12 cellular contexts compared by ENCODE assay signal in the genomic region with DNA sequence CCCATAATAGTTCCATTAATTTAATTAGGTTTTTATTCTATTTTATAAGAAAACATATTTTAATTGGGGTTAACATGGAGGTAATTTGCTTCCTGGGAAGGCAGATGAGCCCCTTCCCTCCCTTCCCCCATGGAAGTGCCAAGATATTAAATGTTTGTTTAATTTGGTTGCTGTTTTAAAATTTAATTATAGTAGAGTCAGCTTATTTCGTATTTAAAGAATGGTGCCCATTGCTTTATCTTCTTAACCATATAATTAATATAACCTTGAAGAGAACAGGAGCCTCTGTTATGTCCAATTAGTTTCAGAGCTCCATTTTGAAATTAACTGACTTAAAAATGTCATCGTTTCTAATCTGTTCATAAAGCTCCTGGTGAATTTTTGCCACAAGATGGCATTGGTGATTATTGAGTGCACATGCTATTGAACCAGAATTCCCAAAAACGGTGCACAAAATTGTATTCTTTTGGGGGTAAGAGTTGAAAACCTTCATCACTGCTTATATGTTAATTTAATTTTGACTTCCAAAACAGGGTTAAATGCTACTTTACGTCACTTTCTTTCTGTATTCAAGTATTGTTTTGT. TPM values are rescaled to one million over a fixed set of nuclear protein-coding genes. Genes with fewer than 3 reads are reported as not detected.
DNase-seq lines count a peak whose midpoint lies in the region; FAIRE-seq and TF ChIP-seq lines count a peak whose summit lies in the region.
"Had no signal": no experiment of that assay in that cellular context is flagged by ENCODE, and none has a peak within 500 bp of the region (broad histone marks: within the 10 kb centered on the region; RNA-seq: fewer than 3 reads in every experiment).

No MANE protein-coding gene starts in this region.

- 61 to 63% methylated on average over 4 of the region's 4 CpGs for WGBS in lower leg skin, 2 donors
- 66 to 78% methylated on average over 4 of the region's 4 CpGs for WGBS in sigmoid colon, 2 donors

- FAIRE-seq in A204.1 (lab: Jason Lieb, UNC), result peak; percentile 89
- no peak for FAIRE-seq in HTR-8/SVneo (lab: Jason Lieb, UNC)
- FAIRE-seq in islet of Langerhans (lab: Jason Lieb, UNC), result peak; percentile 66

- H3K4me3 ChIP-seq in adipocyte (ENCODE audit: low read length) (no peak overlapping the region), lower leg skin (ENCODE audit: low read depth, poor library complexity, severe bottlenecking) (no peak overlapping the region), sigmoid colon (no peak overlapping the region)
- H3K4me3 ChIP-seq: BLaER1 treated with 17β-estradiol and CSF1 and Interleukin-3, amounts not matched to agents 10 nM and 100 nM; suprapubic skin had no signal

- TF ChIP-seq POLR2A in lower leg skin (IDR thresholded peaks at IDR 0.05) (no peak), sigmoid colon (IDR thresholded peaks at IDR 0.05) (no peak)

- no peaks in the 10 kb centered on the region for H3K4me1 ChIP-seq in adipocyte (ENCODE audit: control insufficient read depth, insufficient read depth, low read length)
- peaks cover 0 to 10% (median 3%) of the 10 kb centered on the region in 4 donors for H3K4me1 ChIP-seq in sigmoid colon

- peaks cover 3% of the 10 kb centered on the region for H3K36me3 ChIP-seq in adipocyte (ENCODE audit: control insufficient read depth, insufficient read depth, low read length, severe bottlenecking)
- no peaks in the 10 kb centered on the region for H3K36me3 ChIP-seq in sigmoid colon
- H3K36me3 ChIP-seq: suprapubic skin had no signal

- TF ChIP-seq EP300 in sigmoid colon (IDR thresholded peaks at IDR 0.05), result no peak

- TF ChIP-seq CTCF in lower leg skin (IDR thresholded peaks at IDR 0.05) (no peak), sigmoid colon (IDR thresholded peaks at IDR 0.05) (peak in 1 of 4 experiments; percentile 13)

- H3K27ac ChIP-seq in sigmoid colon, result no peak overlapping the region
- H3K27ac ChIP-seq: BLaER1 treated with 17β-estradiol and CSF1 and Interleukin-3, amounts not matched to agents 10 nM and 100 nM; suprapubic skin had no signal

- peak; percentile 7 for DNase-seq in HTR-8/SVneo (ENCODE audit: insufficient read length, low spot score)
- peak; percentile 52 for DNase-seq in adipocyte (ENCODE audit: low read depth)
- no peak for DNase-seq in lower leg skin (ENCODE audit: low spot score in 2 of 2)
- no peak for DNase-seq in SW480 (ENCODE audit: low spot score)
- DNase-seq in sigmoid colon, result no peak
- no peak for DNase-seq in T-helper 1 cell
- DNase-seq: activated CD4-positive, alpha-beta T cell treated with anti-CD3 and anti-CD28 coated beads for 4 hours; glutamatergic neuron had no signal

- H3K27me3 ChIP-seq in adipocyte (replicated peaks; ENCODE audit: control insufficient read depth, insufficient read depth, low read length) (no peaks in the 10 kb centered on the region), sigmoid colon (no peaks in the 10 kb centered on the region)
- H3K27me3 ChIP-seq: BLaER1 treated with 17β-estradiol and CSF1 and Interleukin-3, amounts not matched to agents 10 nM and 100 nM; suprapubic skin had no signal

- intact Hi-C loops in lower leg skin (cut with DNase I; ENCODE audit: low total_unique reads), result no loop called here
- intact Hi-C loops in sigmoid colon (cut with DNase I), result no loop called here

- H3K9ac ChIP-seq in adipocyte (ENCODE audit: low read length), result no peak overlapping the region
- H3K9ac ChIP-seq: BLaER1 treated with 17β-estradiol and CSF1 and Interleukin-3, amounts not matched to agents 10 nM and 100 nM had no signal

- no peaks in the 10 kb centered on the region for H3K9me3 ChIP-seq in adipocyte (ENCODE audit: control insufficient read depth, low read length)
- H3K9me3 ChIP-seq in sigmoid colon, result no peaks in the 10 kb centered on the region
- H3K9me3 ChIP-seq: BLaER1 treated with 17β-estradiol and CSF1 and Interleukin-3, amounts not matched to agents 10 nM and 100 nM; suprapubic skin had no signal

RNA-seq across cellular contexts. Expression of gene KLHDC10, which starts 26.0 kb away (rescaled TPM):
- total RNA-seq in lower leg skin (10 to 100 TPM; 13.5 to 27.4 (median 21.3) TPM), sigmoid colon (10 to 100 TPM; 16.3 to 22.5 (median 17.8) TPM)
- polyA plus RNA-seq in sigmoid colon, result 10 to 100 TPM in 2 of 3 donors, 1 to 10 TPM in 1; 7.8 to 11.5 (median 11.3) TPM

RNA-seq across cellular contexts. Expression of gene ZC3HC1, which starts 45.2 kb away (rescaled TPM):
- total RNA-seq in lower leg skin (1 to 10 TPM; 3.7 to 9.8 (median 5.6) TPM), sigmoid colon (10 to 100 TPM; 10.5 to 19.4 (median 15.1) TPM)
- polyA plus RNA-seq in sigmoid colon, result 10 to 100 TPM in 1 of 3 donors, 1 to 10 TPM in 2; 8.4 to 11.7 (median 9.9) TPM

Comparison
In these comparisons a context has a peak if more than half of its experiments do, and no peak if none do; other contexts are left out.
1. DNase-seq: peak in HTR-8/SVneo (single experiment) and adipocyte (single experiment); none in lower leg skin (0 of 2), SW480 (single experiment), sigmoid colon (single experiment) and T-helper 1 cell (0 of 5).